9 cellular contexts compared by ENCODE assay signal in the genomic region with DNA sequence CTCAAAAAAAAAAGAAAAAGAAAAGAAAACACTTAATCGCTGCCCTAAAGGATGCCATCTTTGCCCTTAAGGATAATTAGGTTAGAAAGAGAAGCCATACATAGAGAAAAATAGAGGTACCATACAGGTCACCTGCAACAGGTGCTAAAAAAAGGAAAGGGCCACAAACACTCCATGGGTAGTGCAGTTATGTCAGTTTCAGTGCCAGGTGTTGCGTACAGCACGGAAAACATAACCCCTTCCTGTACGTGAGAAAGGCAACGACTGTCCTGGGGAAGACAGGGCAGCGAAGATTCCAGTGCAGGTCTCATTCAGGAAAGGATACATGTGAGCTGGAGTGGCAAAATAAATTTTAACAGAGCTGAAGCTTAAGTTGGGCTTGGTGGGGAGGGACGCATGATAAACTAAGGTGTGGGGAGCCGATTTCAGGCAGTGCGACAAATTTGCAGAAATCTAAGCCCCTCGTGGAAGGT. TPM values are rescaled to one million over a fixed set of nuclear protein-coding genes. Genes with fewer than 3 reads are reported as not detected.
DNase-seq lines count a peak whose midpoint lies in the region; ATAC-seq, FAIRE-seq and TF ChIP-seq lines count a peak whose summit lies in the region.
"Had no signal": no experiment of that assay in that cellular context is flagged by ENCODE, and none has a peak within 500 bp of the region (broad histone marks: within the 10 kb centered on the region; RNA-seq: fewer than 3 reads in every experiment).

No MANE protein-coding gene starts in this region.

- H3K4me1 ChIP-seq in hepatocyte (ENCODE audit: insufficient read depth) = no peaks in the 10 kb centered on the region
- H3K4me1 ChIP-seq in smooth muscle cell (ENCODE audit: low read depth) = peaks cover 5% of the 10 kb centered on the region

- TF ChIP-seq CTCF in WI38 (IDR thresholded peaks at IDR 0.05; ENCODE audit: low read depth, low read length) (no peak), hepatocyte (IDR thresholded peaks at IDR 0.05; ENCODE audit: poor library complexity) (no peak), smooth muscle cell (IDR thresholded peaks at IDR 0.05; ENCODE audit: borderline replicate concordance, insufficient read depth, poor library complexity, severe bottlenecking) (no peak)

- no peaks in the 10 kb centered on the region for H3K9me3 ChIP-seq in hepatocyte (ENCODE audit: low read depth)
- H3K9me3 ChIP-seq in smooth muscle cell (replicated peaks; ENCODE audit: low read depth) = no peaks in the 10 kb centered on the region

- H3K27ac ChIP-seq in hepatocyte (peak overlapping the region; percentile 70), smooth muscle cell (ENCODE audit: low read depth) (peak overlapping the region; percentile 100)

- peaks cover 3% of the 10 kb centered on the region for H3F3A ChIP-seq in smooth muscle cell (ENCODE audit: low read depth)

- no peak for FAIRE-seq in frontal cortex (lab: Jason Lieb, UNC)
- FAIRE-seq: A204.1 had no signal

- peak overlapping the region; percentile 100 for H3K9ac ChIP-seq in smooth muscle cell (ENCODE audit: low read depth)

- H3K4me2 ChIP-seq in hepatocyte (peak overlapping the region; percentile 83), smooth muscle cell (peak overlapping the region; percentile 99)

- peak; percentile 6 for ATAC-seq in HG03060 (IDR thresholded peaks at IDR 0.05; ENCODE audit: low read depth, unreplicated experiment)

- WGBS in hepatocyte (ENCODE audit: low lambda C conversion rate, missing lambda C conversion rate) = 25% methylated on average over 10 of the region's 10 CpGs
- 31% methylated on average over 10 of the region's 10 CpGs for WGBS in smooth muscle cell (ENCODE audit: low lambda C conversion rate)

- DNase-seq in DMS153 (lab: John Stamatoyannopoulos, UW) = peak; percentile 25
- DNase-seq in DMS153 treated with DMSO at 0.1 percent for 48 hours (lab: John Stamatoyannopoulos, UW; ENCODE audit: unreplicated experiment) = no peak
- peak; percentile 25 for DNase-seq in hepatocyte (ENCODE audit: low spot score)
- DNase-seq in smooth muscle cell (lab: John Stamatoyannopoulos, UW; ENCODE audit: unreplicated experiment) = no peak
- DNase-seq in RKO (ENCODE audit: low spot score) = no peak
- DNase-seq in frontal cortex (ENCODE audit: low spot score in 2 of 2) = no peak

- H3K27me3 ChIP-seq in hepatocyte (no peaks in the 10 kb centered on the region), smooth muscle cell (ENCODE audit: low read depth) (no peaks in the 10 kb centered on the region)

- H4K20me1 ChIP-seq in hepatocyte (ENCODE audit: insufficient read depth, poor library complexity, severe bottlenecking) = peaks cover 2% of the 10 kb centered on the region
- H4K20me1 ChIP-seq in smooth muscle cell (ENCODE audit: low read depth) = no peaks in the 10 kb centered on the region

- H3K36me3 ChIP-seq in hepatocyte (replicated peaks; ENCODE audit: insufficient read depth, low read depth) = peaks cover 5% of the 10 kb centered on the region
- H3K36me3 ChIP-seq in smooth muscle cell (ENCODE audit: low read depth) = no peaks in the 10 kb centered on the region

- H3K9me2 ChIP-seq in hepatocyte (replicated peaks; ENCODE audit: insufficient read depth) = no peaks in the 10 kb centered on the region

- H2AFZ ChIP-seq in hepatocyte (peak overlapping the region; percentile 83), smooth muscle cell (ENCODE audit: low read depth) (peak overlapping the region; percentile 61)

- H3K4me3 ChIP-seq in WI38 (ENCODE audit: low read depth, low read length) (peak overlapping the region; percentile 99), hepatocyte (peak overlapping the region; percentile 45), smooth muscle cell (peak overlapping the region; percentile 98)

- H3K79me2 ChIP-seq in hepatocyte (peaks cover 24% of the 10 kb centered on the region), smooth muscle cell (ENCODE audit: low read depth) (peaks cover 14% of the 10 kb centered on the region)

RNA-seq across cellular contexts. Expression of gene DAZAP2, which starts 0.6 kb away (rescaled TPM):
- total RNA-seq in hepatocyte (273 and 277 TPM in 2 replicates), smooth muscle cell (166 and 202 TPM in 2 replicates), frontal cortex (34.2 TPM)
- polyA plus RNA-seq in hepatocyte (303 and 348 TPM in 2 replicates), smooth muscle cell (208 and 216 TPM in 2 replicates)

RNA-seq across cellular contexts. Expression of gene POU6F1, which starts 20.2 kb away (rescaled TPM):
- 3.1 and 6.3 TPM in 2 replicates for total RNA-seq in hepatocyte
- polyA plus RNA-seq in hepatocyte = 3.2 and 5.9 TPM in 2 replicates
- total RNA-seq in smooth muscle cell = 4.2 and 4.6 TPM in 2 replicates
- polyA plus RNA-seq in smooth muscle cell = 7.6 and 7.9 TPM in 2 replicates
- total RNA-seq in frontal cortex = 9.0 TPM

RNA-seq across cellular contexts. Expression of gene SMAGP, which starts 32.1 kb away (rescaled TPM):
- total RNA-seq in hepatocyte (19.9 and 28.3 TPM in 2 replicates), smooth muscle cell (9.0 and 11.7 TPM in 2 replicates), frontal cortex (0.82 TPM)
- polyA plus RNA-seq in hepatocyte (16.5 and 24.6 TPM in 2 replicates), smooth muscle cell (6.8 and 7.0 TPM in 2 replicates)

Comparison
In these comparisons a context has a peak if more than half of its experiments do, and no peak if none do; other contexts are left out.
1. DNase-seq: peak in DMS153 (single experiment) and hepatocyte (single experiment); none in DMS153 treated with DMSO at 0.1 percent for 48 hours (single experiment), smooth muscle cell (single experiment), RKO (single experiment) and frontal cortex (0 of 2).
2. H3K4me3 ChIP-seq: peak in every context shown above with its lines; median percentile 99 in WI38; 98 in smooth muscle cell; 45 in hepatocyte.